Comparison of ENCODE assay signal across 8 cellular contexts in the genomic region with DNA sequence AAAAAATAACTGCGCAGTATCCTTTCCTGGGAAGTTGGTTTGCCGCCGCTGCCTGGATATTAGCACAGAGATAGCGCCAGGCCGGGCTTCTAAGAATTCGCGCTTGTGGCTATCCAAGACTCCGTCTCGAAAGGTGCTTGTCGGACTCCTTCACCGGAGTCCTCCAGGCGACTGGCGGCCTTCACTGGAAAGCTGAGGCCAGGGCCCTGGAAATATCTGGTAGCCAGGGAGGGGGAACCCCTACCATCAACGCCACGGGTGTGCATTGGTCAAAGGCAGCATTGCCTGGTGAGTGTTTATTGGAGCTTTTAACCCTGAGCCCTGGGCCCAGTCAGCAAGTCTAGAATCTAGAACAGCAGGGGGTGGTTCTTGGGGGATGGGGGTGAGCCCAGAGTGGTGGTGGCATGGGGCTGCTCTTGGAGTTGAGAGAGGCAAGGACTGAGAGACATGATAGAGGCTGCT. TPM values are rescaled to one million over a fixed set of nuclear protein-coding genes. Genes with fewer than 3 reads are reported as not detected.
DNase-seq lines count a peak whose midpoint lies in the region; ATAC-seq lines count a peak whose summit lies in the region.

No MANE protein-coding gene starts in this region.

- intact Hi-C loops in activated CD4-positive, alpha-beta T cell treated with anti-CD3 and anti-CD28 coated beads, Interleukin-2, amount 10 ng/mL, durations not matched to agents 24 days and 14 days (cut with micrococcal nuclease): loop anchor here (1.0 to 5.0 kb wide), 6 partner anchors 18 to 1702 kb away; partner anchors contain the start of genes CDK16, HDAC6 and TFE3
- intact Hi-C loops in naive thymus-derived CD4-positive, alpha-beta T cell (cut with micrococcal nuclease): loop anchor here (1.0 to 5.0 kb wide), 10 partner anchors 8 to 1702 kb away; partner anchors contain the start of genes CDK16 (in 1 of the 2), FTSJ1 (in 1 of the 2), GRIPAP1 (in 1 of the 2) and SLC35A2 (in 1 of the 2)

- no peak for DNase-seq in activated CD4-positive, alpha-beta T cell treated with anti-CD3 and anti-CD28 coated beads, Interleukin-2, amount 10 ng/mL, durations not matched to agents 24 days and 14 days
- DNase-seq in activated CD4-positive, alpha-beta T cell treated with anti-CD3 and anti-CD28 coated beads for 4 hours: no peak
- DNase-seq in SJSA1 (ENCODE audit: low read depth in 1 of 2, low spot score in 2 of 2): no peak
- DNase-seq in effector memory CD8-positive, alpha-beta T cell: no peak
- peak in 5 of 9 donors; percentile 45 to 65 (median 47) for DNase-seq in naive thymus-derived CD4-positive, alpha-beta T cell
- no peak for DNase-seq in NCI-H774 (lab: John Stamatoyannopoulos, UW)
- no peak for DNase-seq in activated gamma-delta T cell (lab: John Stamatoyannopoulos, UW)

- no peaks in the 10 kb centered on the region for H3K27me3 ChIP-seq in SJSA1 (replicated peaks)
- H3K27me3 ChIP-seq in naive thymus-derived CD4-positive, alpha-beta T cell (ENCODE audit: control insufficient read depth in 2 of 2, insufficient read depth in 2 of 2, low read length in 2 of 2): no peaks in the 10 kb centered on the region

- peak overlapping the region; percentile 95 for H3K27ac Mint-ChIP-seq in activated CD4-positive, alpha-beta T cell treated with anti-CD3 and anti-CD28 coated beads, Interleukin-2, amount 10 ng/mL, durations not matched to agents 24 days and 14 days
- peak overlapping the region; percentile 96 to 97 for H3K27ac Mint-ChIP-seq in effector memory CD8-positive, alpha-beta T cell
- peak overlapping the region; percentile 89 to 99 (median 95) for H3K27ac Mint-ChIP-seq in naive thymus-derived CD4-positive, alpha-beta T cell

- CTCF ChIA-PET in naive thymus-derived CD4-positive, alpha-beta T cell (lab: Charles Lee): interaction anchor here (0.6 to 2.0 kb wide), 4 partner anchors 18 to 28 kb away, joined by 3 to 14 read pairs (median 6); no protein-coding TSS in a partner anchor

- H3K4me1 ChIP-seq in SJSA1 (replicated peaks): peaks cover 14% of the 10 kb centered on the region
- H3K4me1 ChIP-seq in naive thymus-derived CD4-positive, alpha-beta T cell (ENCODE audit: control insufficient read depth in 2 of 2, insufficient read depth in 2 of 2, low read length in 2 of 2): peaks cover 46 to 47% of the 10 kb centered on the region in 2 donors

- H3K27ac ChIP-seq in SJSA1: no peak overlapping the region
- peak overlapping the region; percentile 95 for H3K27ac ChIP-seq in naive thymus-derived CD4-positive, alpha-beta T cell (ENCODE audit: low read depth, low read length)

- peak overlapping the region; percentile 96 for H3K4me3 Mint-ChIP-seq in activated CD4-positive, alpha-beta T cell treated with anti-CD3 and anti-CD28 coated beads, Interleukin-2, amount 10 ng/mL, durations not matched to agents 24 days and 14 days
- peak overlapping the region; percentile 89 for H3K4me3 Mint-ChIP-seq in effector memory CD8-positive, alpha-beta T cell
- H3K4me3 Mint-ChIP-seq in naive thymus-derived CD4-positive, alpha-beta T cell: peak overlapping the region; percentile 87 to 99 (median 96)

- ATAC-seq in effector memory CD8-positive, alpha-beta T cell (replicated peaks): peak; percentile 17
- ATAC-seq in naive thymus-derived CD4-positive, alpha-beta T cell: peak; percentile 18
- ATAC-seq in GM21619 (IDR thresholded peaks at IDR 0.05; ENCODE audit: unreplicated experiment): no peak

- H3K4me1 Mint-ChIP-seq in activated CD4-positive, alpha-beta T cell treated with anti-CD3 and anti-CD28 coated beads, Interleukin-2, amount 10 ng/mL, durations not matched to agents 24 days and 14 days: peaks cover 29% of the 10 kb centered on the region
- H3K4me1 Mint-ChIP-seq in effector memory CD8-positive, alpha-beta T cell (ENCODE audit: low read depth in 2 of 2): peaks cover 30 to 43% of the 10 kb centered on the region in 2 donors
- H3K4me1 Mint-ChIP-seq in naive thymus-derived CD4-positive, alpha-beta T cell: peaks cover 14 to 83% (median 44%) of the 10 kb centered on the region in 7 donors

- H3K36me3 ChIP-seq in SJSA1: 0 out of 2 replicates have a peak, but pooled peaks cover 6% of the 10 kb centered on the region
- H3K36me3 ChIP-seq in naive thymus-derived CD4-positive, alpha-beta T cell (ENCODE audit: control insufficient read depth in 2 of 3, insufficient read depth in 3 of 3, low read length in 3 of 3): peaks cover 12 to 47% (median 14%) of the 10 kb centered on the region in 3 experiments

- H3K9me3 ChIP-seq in SJSA1 (replicated peaks): no peaks in the 10 kb centered on the region
- no peaks in the 10 kb centered on the region for H3K9me3 ChIP-seq in naive thymus-derived CD4-positive, alpha-beta T cell (ENCODE audit: control insufficient read depth in 2 of 3, low read length in 3 of 3)

- H3K9me3 Mint-ChIP-seq in activated CD4-positive, alpha-beta T cell treated with anti-CD3 and anti-CD28 coated beads, Interleukin-2, amount 10 ng/mL, durations not matched to agents 24 days and 14 days: no peaks in the 10 kb centered on the region
- no peaks in the 10 kb centered on the region for H3K9me3 Mint-ChIP-seq in effector memory CD8-positive, alpha-beta T cell
- H3K9me3 Mint-ChIP-seq in naive thymus-derived CD4-positive, alpha-beta T cell: peaks cover 0 to 2% (median 0%) of the 10 kb centered on the region in 11 donors

- peak overlapping the region; percentile 59 for H3K4me3 ChIP-seq in SJSA1
- peak overlapping the region; percentile 72 for H3K4me3 ChIP-seq in naive thymus-derived CD4-positive, alpha-beta T cell (ENCODE audit: low read length)

- H3K36me3 Mint-ChIP-seq in activated CD4-positive, alpha-beta T cell treated with anti-CD3 and anti-CD28 coated beads, Interleukin-2, amount 10 ng/mL, durations not matched to agents 24 days and 14 days (ENCODE audit: low read depth): peaks cover 64% of the 10 kb centered on the region
- peaks cover 83% of the 10 kb centered on the region for H3K36me3 Mint-ChIP-seq in effector memory CD8-positive, alpha-beta T cell (ENCODE audit: insufficient read depth)
- H3K36me3 Mint-ChIP-seq in naive thymus-derived CD4-positive, alpha-beta T cell: peaks cover 4 to 54% (median 19%) of the 10 kb centered on the region in 5 donors

- no peaks in the 10 kb centered on the region for H3K27me3 Mint-ChIP-seq in activated CD4-positive, alpha-beta T cell treated with anti-CD3 and anti-CD28 coated beads, Interleukin-2, amount 10 ng/mL, durations not matched to agents 24 days and 14 days
- no peaks in the 10 kb centered on the region for H3K27me3 Mint-ChIP-seq in effector memory CD8-positive, alpha-beta T cell
- peaks cover 0 to 5% (median 0%) of the 10 kb centered on the region in 5 donors for H3K27me3 Mint-ChIP-seq in naive thymus-derived CD4-positive, alpha-beta T cell

- POLR2A ChIA-PET in naive thymus-derived CD4-positive, alpha-beta T cell (lab: Charles Lee): interaction anchor here (0.5 to 15.7 kb wide), 9 partner anchors 10 to 236 kb away, joined by 3 to 432 read pairs (median 4); partner anchors contain the start of genes PQBP1 and TIMM17B

RNA-seq across cellular contexts. Expression of gene PIM2, which starts 0.6 kb away (rescaled TPM):
- total RNA-seq in activated CD4-positive, alpha-beta T cell treated with anti-CD3 and anti-CD28 coated beads, Interleukin-2, amount 10 ng/mL, durations not matched to agents 24 days and 14 days: 391 and 394 TPM in 2 replicates
- 8.0 and 10.8 TPM in 2 replicates for total RNA-seq in SJSA1 (2014; rRNA removed; shearing (Covaris generic))
- 100 to 1,000 TPM; 144 to 321 (median 276) TPM for total RNA-seq in naive thymus-derived CD4-positive, alpha-beta T cell
- polyA plus RNA-seq in naive thymus-derived CD4-positive, alpha-beta T cell: 100 to 1,000 TPM; 401 to 463 TPM

RNA-seq across cellular contexts. Expression of gene SLC35A2, which starts 7.9 kb away (rescaled TPM):
- 19.5 and 22.8 TPM in 2 replicates for total RNA-seq in activated CD4-positive, alpha-beta T cell treated with anti-CD3 and anti-CD28 coated beads, Interleukin-2, amount 10 ng/mL, durations not matched to agents 24 days and 14 days
- 22.7 and 32.6 TPM in 2 replicates for total RNA-seq in SJSA1 (2014; rRNA removed; shearing (Covaris generic))
- total RNA-seq in naive thymus-derived CD4-positive, alpha-beta T cell: 10 to 100 TPM; 13.9 to 36.7 (median 18.5) TPM
- polyA plus RNA-seq in naive thymus-derived CD4-positive, alpha-beta T cell: 1 to 10 TPM; 6.7 to 8.1 TPM

RNA-seq across cellular contexts. Expression of gene PQBP1, which starts 21.7 kb away (rescaled TPM):
- total RNA-seq in activated CD4-positive, alpha-beta T cell treated with anti-CD3 and anti-CD28 coated beads, Interleukin-2, amount 10 ng/mL, durations not matched to agents 24 days and 14 days: 104 and 114 TPM in 2 replicates
- total RNA-seq in SJSA1 (2014; rRNA removed; shearing (Covaris generic)): 74.5 and 82.7 TPM in 2 replicates
- 10 to 100 TPM; 64.1 to 89.5 (median 74.6) TPM for total RNA-seq in naive thymus-derived CD4-positive, alpha-beta T cell
- 100 to 1,000 TPM; 110 to 125 TPM for polyA plus RNA-seq in naive thymus-derived CD4-positive, alpha-beta T cell

RNA-seq across cellular contexts. Expression of gene TIMM17B, which starts 21.8 kb away (rescaled TPM):
- total RNA-seq in activated CD4-positive, alpha-beta T cell treated with anti-CD3 and anti-CD28 coated beads, Interleukin-2, amount 10 ng/mL, durations not matched to agents 24 days and 14 days: 72.0 and 75.1 TPM in 2 replicates
- 66.4 and 72.2 TPM in 2 replicates for total RNA-seq in SJSA1 (2014; rRNA removed; shearing (Covaris generic))
- 10 to 100 TPM; 41.1 to 46.6 (median 44.2) TPM for total RNA-seq in naive thymus-derived CD4-positive, alpha-beta T cell
- polyA plus RNA-seq in naive thymus-derived CD4-positive, alpha-beta T cell: 10 to 100 TPM; 55.8 to 57.0 TPM

RNA-seq across cellular contexts. Expression of gene OTUD5, which starts 38.0 kb away (rescaled TPM):
- total RNA-seq in activated CD4-positive, alpha-beta T cell treated with anti-CD3 and anti-CD28 coated beads, Interleukin-2, amount 10 ng/mL, durations not matched to agents 24 days and 14 days: 76.2 and 76.7 TPM in 2 replicates
- total RNA-seq in SJSA1 (2014; rRNA removed; shearing (Covaris generic)): 20.0 and 23.9 TPM in 2 replicates
- 10 to 100 TPM; 62.5 to 95.5 (median 90.4) TPM for total RNA-seq in naive thymus-derived CD4-positive, alpha-beta T cell
- polyA plus RNA-seq in naive thymus-derived CD4-positive, alpha-beta T cell: 10 to 100 TPM; 17.2 to 33.8 TPM

Comparison
In these comparisons a context has a peak if more than half of its experiments do, and no peak if none do; other contexts are left out.
1. DNase-seq: peak in naive thymus-derived CD4-positive, alpha-beta T cell (5 of 9); none in activated CD4-positive, alpha-beta T cell treated with anti-CD3 and anti-CD28 coated beads, Interleukin-2, amount 10 ng/mL, durations not matched to agents 24 days and 14 days (single experiment), activated CD4-positive, alpha-beta T cell treated with anti-CD3 and anti-CD28 coated beads for 4 hours (0 of 2), SJSA1 (0 of 2), effector memory CD8-positive, alpha-beta T cell (0 of 3), NCI-H774 (single experiment) and activated gamma-delta T cell (single experiment).
2. RNA of gene PIM2, which starts 0.6 kb away (total RNA-seq): 391 to 394 TPM in activated CD4-positive, alpha-beta T cell treated with anti-CD3 and anti-CD28 coated beads, Interleukin-2, amount 10 ng/mL, durations not matched to agents 24 days and 14 days and 144 to 321 TPM in naive thymus-derived CD4-positive, alpha-beta T cell; 8.0 to 10.8 TPM in SJSA1; every median in the first group is over 10 times any median in the second.
3. Peak in every context shown above with its lines, with median percentiles within 50 percentile points of each other: H3K27ac Mint-ChIP-seq and H3K4me3 Mint-ChIP-seq.